2 cellular contexts compared by ENCODE assay signal in genomic region chr1:218728994-218729393, GRCh38.
TF ChIP-seq lines count a peak whose summit lies in the region.

No MANE protein-coding gene starts in this region.

TF ChIP-seq in GM23338, 12 proteins besides CTCF, POLR2A, EP300 and RAD21:
- TF ChIP-seq ZNF462 (CRISPR knock-in tag; IDR thresholded peaks at IDR 0.05) (no peak), ZNF114 (CRISPR knock-in tag; IDR thresholded peaks at IDR 0.05) (no peak), JUNB (IDR thresholded peaks at IDR 0.05; ENCODE audit: unreplicated experiment) (no peak), REST (IDR thresholded peaks at IDR 0.05; ENCODE audit: unreplicated experiment) (no peak), CREB1 (CRISPR knock-in tag; IDR thresholded peaks at IDR 0.05; ENCODE audit: low read depth) (no peak), NANOG (IDR thresholded peaks at IDR 0.05; ENCODE audit: borderline replicate concordance) (no peak), ZNF331 (CRISPR knock-in tag; IDR thresholded peaks at IDR 0.05; ENCODE audit: low read depth) (no peak), EZH2 (IDR thresholded peaks at IDR 0.05; ENCODE audit: low read depth, unreplicated experiment) (no peak)

TF ChIP-seq in WTC11, 78 proteins besides CTCF, POLR2A, EP300 and RAD21 (continued from another document):
- TF ChIP-seq ATF6 (CRISPR knock-in tag; IDR thresholded peaks at IDR 0.05), result no peak
- no peak for TF ChIP-seq CREM (CRISPR knock-in tag; IDR thresholded peaks at IDR 0.05)
- TF ChIP-seq PRDM15 (CRISPR knock-in tag; IDR thresholded peaks at IDR 0.05), result no peak
- TF ChIP-seq ZNF317 (CRISPR knock-in tag; IDR thresholded peaks at IDR 0.05; ENCODE audit: borderline replicate concordance, low read depth), result no peak
- no peak for TF ChIP-seq ZSCAN18 (CRISPR knock-in tag; IDR thresholded peaks at IDR 0.05)
- TF ChIP-seq ZNF138 (CRISPR knock-in tag; conservative IDR thresholded peaks at IDR 0.05), result no peak
- no peak for TF ChIP-seq MXD4 (CRISPR knock-in tag; IDR thresholded peaks at IDR 0.05; ENCODE audit: borderline replicate concordance)
- TF ChIP-seq SMAD3 (CRISPR knock-in tag; IDR thresholded peaks at IDR 0.05; ENCODE audit: borderline replicate concordance), result no peak
- no peak for TF ChIP-seq TEAD4 (CRISPR knock-in tag; IDR thresholded peaks at IDR 0.05)
TF ChIP-seq in WTC11: peak in this region for 0.
